ENCODE assay signal across 1 cellular context in the genomic region with DNA sequence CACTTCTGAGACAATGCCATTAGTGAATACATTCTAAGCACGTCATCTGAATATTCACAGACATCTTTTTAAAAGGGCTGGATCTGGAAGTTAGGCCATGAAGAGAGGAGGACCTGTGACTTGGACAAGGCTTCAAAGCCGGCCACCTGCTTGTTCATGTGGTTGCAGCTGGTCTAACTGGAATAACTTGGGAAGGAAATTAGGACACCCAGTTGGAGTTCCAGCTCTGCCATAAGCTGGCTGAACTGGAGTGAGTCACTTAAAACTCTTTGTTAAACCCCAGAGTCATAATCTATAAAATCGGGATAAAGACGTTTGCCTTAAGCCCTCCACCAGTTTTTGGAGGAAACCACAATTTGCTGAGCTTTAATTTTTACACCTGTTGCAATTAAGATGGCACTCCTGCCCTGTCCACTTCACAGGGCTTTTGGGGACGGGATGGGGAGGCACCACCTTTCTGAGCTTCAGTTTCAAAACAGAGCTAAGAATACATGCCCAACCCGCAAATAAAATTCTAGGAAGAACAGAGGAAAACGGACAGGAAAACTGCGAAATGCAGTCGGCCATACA.
TF ChIP-seq lines count a peak whose summit lies in the region.

No MANE protein-coding gene starts in this region.

TF ChIP-seq in SK-N-SH, 30 proteins besides CTCF, POLR2A, EP300 and RAD21 (continued from another document):
- TF ChIP-seq GABPA (IDR thresholded peaks at IDR 0.05; ENCODE audit: low read depth) (no peak), TCF12 (IDR thresholded peaks at IDR 0.05) (no peak), TAF1 (IDR thresholded peaks at IDR 0.05; ENCODE audit: borderline replicate concordance, low read depth, low read length) (no peak), FOXJ3 (CRISPR knock-in tag; IDR thresholded peaks at IDR 0.05) (no peak)
- TF ChIP-seq, protein P1, sequence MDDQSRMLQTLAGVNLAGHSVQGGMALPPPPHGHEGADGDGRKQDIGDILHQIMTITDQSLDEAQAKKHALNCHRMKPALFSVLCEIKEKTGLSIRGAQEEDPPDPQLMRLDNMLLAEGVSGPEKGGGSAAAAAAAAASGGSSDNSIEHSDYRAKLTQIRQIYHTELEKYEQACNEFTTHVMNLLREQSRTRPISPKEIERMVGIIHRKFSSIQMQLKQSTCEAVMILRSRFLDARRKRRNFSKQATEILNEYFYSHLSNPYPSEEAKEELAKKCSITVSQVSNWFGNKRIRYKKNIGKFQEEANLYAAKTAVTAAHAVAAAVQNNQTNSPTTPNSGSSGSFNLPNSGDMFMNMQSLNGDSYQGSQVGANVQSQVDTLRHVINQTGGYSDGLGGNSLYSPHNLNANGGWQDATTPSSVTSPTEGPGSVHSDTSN (IDR thresholded peaks at IDR 0.05), result no peak
- TF ChIP-seq, protein P2, sequence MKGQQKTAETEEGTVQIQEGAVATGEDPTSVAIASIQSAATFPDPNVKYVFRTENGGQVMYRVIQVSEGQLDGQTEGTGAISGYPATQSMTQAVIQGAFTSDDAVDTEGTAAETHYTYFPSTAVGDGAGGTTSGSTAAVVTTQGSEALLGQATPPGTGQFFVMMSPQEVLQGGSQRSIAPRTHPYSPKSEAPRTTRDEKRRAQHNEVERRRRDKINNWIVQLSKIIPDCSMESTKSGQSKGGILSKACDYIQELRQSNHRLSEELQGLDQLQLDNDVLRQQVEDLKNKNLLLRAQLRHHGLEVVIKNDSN (IDR thresholded peaks at IDR 0.05; ENCODE audit: borderline replicate concordance, low read depth), result no peak
